ENCODE assay signal across 23 cellular contexts in the genomic region with DNA sequence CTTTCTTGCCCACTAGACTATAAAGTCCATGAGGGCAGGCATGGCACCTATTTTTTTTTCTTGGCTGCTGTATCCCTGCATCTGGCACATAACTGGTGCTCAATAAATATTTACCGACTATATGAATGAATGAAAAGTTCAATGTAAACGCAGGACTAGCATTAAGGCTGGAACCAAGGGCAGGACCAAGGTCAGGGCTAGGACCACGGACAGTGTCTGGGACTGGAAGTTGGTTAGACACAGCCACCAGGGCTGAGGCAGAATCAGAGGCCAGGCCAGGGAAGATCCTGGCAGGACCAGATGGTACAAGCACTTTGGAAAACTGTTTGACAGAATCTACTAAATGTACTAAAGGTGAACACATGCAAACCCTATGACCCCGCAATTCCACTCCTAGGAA. TPM values are rescaled to one million over a fixed set of nuclear protein-coding genes. Genes with fewer than 3 reads are reported as not detected.
DNase-seq lines count a peak whose midpoint lies in the region; ATAC-seq, FAIRE-seq and TF ChIP-seq lines count a peak whose summit lies in the region.
"Had no signal": no experiment of that assay in that cellular context is flagged by ENCODE, and none has a peak within 500 bp of the region (broad histone marks: within the 10 kb centered on the region; RNA-seq: fewer than 3 reads in every experiment).

No MANE protein-coding gene starts in this region.

- DNase-seq in ELR (ENCODE audit: low read depth) = peak; percentile 53
- no peak for DNase-seq in H1 (ENCODE audit: low read depth in 1 of 2, low spot score in 2 of 2)
- DNase-seq in iPS-NIHi7 (ENCODE audit: extremely low spot score) = no peak
- no peak for DNase-seq in stimulated activated CD4-positive, alpha-beta T cell treated with anti-CD3 and anti-CD28 coated beads, Interleukin-2, amount 100 ng/mL, for 24 hours
- DNase-seq: activated CD4-positive, alpha-beta T cell treated with anti-CD3 and anti-CD28 coated beads, Interleukin-2, amount 50 U/mL, for 4 hours; activated gamma-delta T cell; adrenal gland; naive thymus-derived CD4-positive, alpha-beta T cell; NCI-H1694 treated with DMSO at 0.1 percent for 48 hours; NCI-H748 treated with DMSO at 0.1 percent for 48 hours; PC-9; T-helper 17 cell; testis had no signal

- H2AK5ac ChIP-seq in H1 (ENCODE audit: low read depth, low read length) = no peak overlapping the region

- no peak overlapping the region for H2BK12ac ChIP-seq in H1 (ENCODE audit: low read depth, low read length)

- CTCF ChIA-PET in H1 (lab: Charles Lee; ENCODE audit: partially characterized antibody) = interaction anchor here (2.6 to 6.0 kb wide), 2 partner anchors 9 to 13 kb away, joined by 11 to 49 read pairs; no protein-coding TSS in a partner anchor

- H3K27me3 ChIP-seq in H1 (replicated peaks in 1 of 4; ENCODE audit: control insufficient read depth in 3 of 4, extremely low read depth in 1 of 4, insufficient read depth in 3 of 4, low read length in 3 of 4) (peaks cover 0 to 11% (median 4%) of the 10 kb centered on the region in 4 experiments; a peak in 5 of 7 replicates), subcutaneous abdominal adipose tissue (ENCODE audit: control insufficient read depth in 5 of 5, insufficient read depth in 4 of 5, low read length in 5 of 5) (peaks cover 2 to 28% (median 17%) of the 10 kb centered on the region in 5 donors)
- H3K27me3 ChIP-seq: adrenal gland, BLaER1, testis had no signal

- no peak overlapping the region for H3K14ac ChIP-seq in H1 (ENCODE audit: insufficient read length)

- H2BK5ac ChIP-seq in H1 (ENCODE audit: low read depth, low read length) = no peak overlapping the region

- no peak overlapping the region for H3K18ac ChIP-seq in H1 (ENCODE audit: extremely low read depth, low read length)

- no peak overlapping the region for H3K4me2 ChIP-seq in H1 (ENCODE audit: insufficient read depth in 1 of 2, low read depth in 2 of 2, low read length in 2 of 2)
- H3K4me2 ChIP-seq: BLaER1, PC-9 had no signal

- H4K20me1 ChIP-seq in H1 (replicated peaks in 1 of 2; ENCODE audit: control insufficient read depth in 1 of 2, insufficient read depth in 2 of 2, low read length in 2 of 2) = peaks cover 2 to 3% of the 10 kb centered on the region in 2 experiments
- H4K20me1 ChIP-seq: BLaER1 had no signal

- no peaks in the 10 kb centered on the region for H3K79me1 ChIP-seq in H1 (ENCODE audit: low read depth, low read length)

- no peaks in the 10 kb centered on the region for H3K79me2 ChIP-seq in H1 (ENCODE audit: control insufficient read depth in 1 of 2, insufficient read depth in 2 of 2, low read length in 2 of 2)

- FAIRE-seq in H1 (lab: Jason Lieb, UNC) = no peak
- FAIRE-seq: frontal cortex had no signal

- no peak overlapping the region for H2BK20ac ChIP-seq in H1 (ENCODE audit: low read length)

- H4K5ac ChIP-seq in H1 (ENCODE audit: insufficient read length, low read depth, low read length) = no peak overlapping the region

- H3K4me3 ChIP-seq in H1 (ENCODE audit: extremely low read depth in 1 of 4, insufficient read depth in 2 of 4, low read depth in 3 of 4, low read length in 4 of 4) (no peak overlapping the region), subcutaneous abdominal adipose tissue (ENCODE audit: low read depth in 1 of 5, low read length in 5 of 5) (peak overlapping the region in 1 of 5 donors; percentile 13)
- H3K4me3 ChIP-seq: adrenal gland, BLaER1, PC-9, testis had no signal

- no peak overlapping the region for H3K56ac ChIP-seq in H1 (replicated peaks; ENCODE audit: insufficient read length, low read depth, low read length)

- TF ChIP-seq EP300 in H1 (IDR thresholded peaks at IDR 0.05; ENCODE audit: borderline replicate concordance in 1 of 2, low read depth in 2 of 2, low read length in 2 of 2) = no peak

- 79% methylated on average over 4 of the region's 4 CpGs; no CpG with 5 or more reads in 1 of the 2 experiments for WGBS in H1 (ENCODE audit: extremely low coverage in 1 of 2, insufficient coverage in 1 of 2, insufficient read length in 1 of 2, insufficient replicate concordance in 2 of 2, low coverage in 1 of 2, low lambda C conversion rate in 2 of 2, missing lambda C conversion rate in 1 of 2), 2 experiments

- no peak for ATAC-seq in GM19351 (IDR thresholded peaks at IDR 0.05; ENCODE audit: unreplicated experiment)
- ATAC-seq: naive thymus-derived CD4-positive, alpha-beta T cell; sciatic nerve; T-helper 17 cell had no signal

- no peak overlapping the region for H3K23ac ChIP-seq in H1 (ENCODE audit: insufficient read length)

- TF ChIP-seq RAD21 in H1 (IDR thresholded peaks at IDR 0.05 in 1 of 2, conservative IDR thresholded peaks at IDR 0.05 in 1 of 2; ENCODE audit: low read depth in 2 of 2, low read length in 2 of 2) = no peak

- no peak overlapping the region for H4K91ac ChIP-seq in H1 (replicated peaks; ENCODE audit: insufficient read length, low read length)

- no peak overlapping the region for H2AFZ ChIP-seq in H1 (ENCODE audit: low read length)
- H2AFZ ChIP-seq: PC-9 had no signal

- POLR2A ChIA-PET in H1 (lab: Charles Lee; ENCODE audit: partially characterized antibody) = no interaction called here

- H2BK15ac ChIP-seq in H1 (ENCODE audit: low read length) = no peak overlapping the region

- no peak overlapping the region for H2BK120ac ChIP-seq in H1 (replicated peaks; ENCODE audit: low read depth, low read length)

- H3K4me1 ChIP-seq in H1 (replicated peaks in 1 of 4; ENCODE audit: control insufficient read depth in 3 of 4, insufficient read depth in 4 of 4, low read length in 3 of 4) (peaks cover 2 to 13% (median 7%) of the 10 kb centered on the region in 4 experiments), subcutaneous abdominal adipose tissue (ENCODE audit: control insufficient read depth in 5 of 5, insufficient read depth in 5 of 5, low read length in 5 of 5) (peaks cover 0 to 40% (median 32%) of the 10 kb centered on the region in 5 donors)
- H3K4me1 ChIP-seq: adrenal gland had no signal

- H3K9ac ChIP-seq in H1 (replicated peaks in 1 of 4; ENCODE audit: extremely low read depth in 1 of 4, low read depth in 3 of 4, low read length in 3 of 4) = no peak overlapping the region
- H3K9ac ChIP-seq in subcutaneous abdominal adipose tissue (ENCODE audit: low read length in 5 of 5) = no peak overlapping the region
- H3K9ac ChIP-seq: BLaER1 had no signal

- H3K23me2 ChIP-seq in H1 (ENCODE audit: low read depth, low read length) = 0 out of 2 replicates have a peak, but pooled peaks cover 2% of the 10 kb centered on the region

- H3K9me3 ChIP-seq in H1 (ENCODE audit: insufficient read depth in 2 of 2, low read depth in 1 of 2, low read length in 1 of 2) (no peaks in the 10 kb centered on the region), subcutaneous abdominal adipose tissue (ENCODE audit: control insufficient read depth in 5 of 5, low read length in 5 of 5) (no peaks in the 10 kb centered on the region)
- H3K9me3 ChIP-seq: adrenal gland, BLaER1, testis had no signal

- H3K4ac ChIP-seq in H1 (replicated peaks; ENCODE audit: insufficient read length, low read depth, low read length) = no peak overlapping the region

- H3K36me3 ChIP-seq in H1 (ENCODE audit: control insufficient read depth in 2 of 4, insufficient read depth in 4 of 4, low read length in 3 of 4) (no peaks in the 10 kb centered on the region), subcutaneous abdominal adipose tissue (ENCODE audit: control insufficient read depth in 5 of 5, insufficient read depth in 5 of 5, low read length in 5 of 5) (peaks cover 0 to 8% (median 0%) of the 10 kb centered on the region in 5 donors)
- H3K36me3 ChIP-seq: adrenal gland, BLaER1 had no signal

- no peak for TF ChIP-seq POLR2A in H1 (IDR thresholded peaks at IDR 0.05; ENCODE audit: control extremely low read depth in 1 of 2, low read depth in 2 of 2, low read length in 2 of 2)

- TF ChIP-seq CTCF in H1 (IDR thresholded peaks at IDR 0.05; ENCODE audit: control extremely low read depth in 1 of 3, insufficient read depth in 1 of 3, low read depth in 1 of 3, low read length in 3 of 3) = no peak

- H3K27ac ChIP-seq in H1 (ENCODE audit: low read depth, low read length) (no peak overlapping the region), subcutaneous abdominal adipose tissue (ENCODE audit: low read depth, low read length) (peak overlapping the region; percentile 24)
- H3K27ac ChIP-seq: BLaER1, epithelial cell of prostate, PC-9, testis had no signal

- H4K8ac ChIP-seq in H1 (ENCODE audit: extremely low read depth, insufficient read depth, low read length) = no peak overlapping the region

RNA-seq across cellular contexts. Expression of a gene that starts 3.7 kb away (rescaled TPM):
- 3.5 TPM for polyA plus RNA-seq in PFSK-1 (2012; ENCODE audit: insufficient read length, low read depth)
- total RNA-seq in H1 (2021; fragmentation: NEBNext Ultra II Directional; extraction: Animal tissue kit (Norgen Biotek cat#: 25700)) = 4.8 and 5.5 TPM in 2 replicates
- 3.1 and 6.5 TPM in 2 replicates for polyA plus RNA-seq in H1 (2011; rRNA removed)
- 3.8 TPM for polyA plus RNA-seq in H1 (2011; cell fraction: cytosol; rRNA removed)
- 19.4 TPM for polyA plus RNA-seq in H1 (2011; cell fraction: nucleus; rRNA removed)
- polyA plus RNA-seq in H1 (2012, experiment 1 of 2) = 2.7 to 5.3 TPM (median 4.8 TPM) in 4 replicates
- 2.0 TPM for polyA plus RNA-seq in H1 (2012, experiment 2 of 2)
- 2.0 TPM for polyA plus RNA-seq in H1 (2013, experiment 1 of 2)
- polyA plus RNA-seq in H1 (2013, experiment 2 of 2) = 2.4 TPM
- polyA minus RNA-seq in H1 (2011; rRNA and poly(A)+ RNA removed) = 2.6 and 3.6 TPM in 2 replicates
- polyA minus RNA-seq in H1 (2011; cell fraction: cytosol; rRNA and poly(A)+ RNA removed) = 5.5 TPM
- polyA minus RNA-seq in H1 (2011; cell fraction: nucleus; rRNA and poly(A)+ RNA removed) = 7.9 TPM

RNA-seq across cellular contexts. Expression of a gene that starts 22.6 kb away (rescaled TPM):
- 61.6 TPM for polyA plus RNA-seq in PFSK-1 (2012; ENCODE audit: insufficient read length, low read depth)
- 36.2 and 38.1 TPM in 2 replicates for total RNA-seq in H1 (2021; fragmentation: NEBNext Ultra II Directional; extraction: Animal tissue kit (Norgen Biotek cat#: 25700))
- 42.2 and 66.3 TPM in 2 replicates for polyA plus RNA-seq in H1 (2011; rRNA removed)
- 37.2 TPM for polyA plus RNA-seq in H1 (2011; cell fraction: cytosol; rRNA removed)
- 118 TPM for polyA plus RNA-seq in H1 (2011; cell fraction: nucleus; rRNA removed)
- 32.9 to 50.0 TPM (median 43.7 TPM) in 4 replicates for polyA plus RNA-seq in H1 (2012, experiment 1 of 2)
- polyA plus RNA-seq in H1 (2012, experiment 2 of 2) = 61.0 TPM
- polyA plus RNA-seq in H1 (2013, experiment 1 of 2) = 39.5 TPM
- polyA plus RNA-seq in H1 (2013, experiment 2 of 2) = 41.1 TPM
- polyA minus RNA-seq in H1 (2011; rRNA and poly(A)+ RNA removed) = 28.8 and 31.4 TPM in 2 replicates
- 20.3 TPM for polyA minus RNA-seq in H1 (2011; cell fraction: cytosol; rRNA and poly(A)+ RNA removed)
- polyA minus RNA-seq in H1 (2011; cell fraction: nucleus; rRNA and poly(A)+ RNA removed) = 41.5 TPM

RNA-seq across cellular contexts. Expression of a gene that starts 24.7 kb away (rescaled TPM):
- polyA plus RNA-seq in PFSK-1 (2012; ENCODE audit: insufficient read length, low read depth) = 8.8 TPM
- total RNA-seq in H1 (2021; fragmentation: NEBNext Ultra II Directional; extraction: Animal tissue kit (Norgen Biotek cat#: 25700)) = 9.4 and 10.9 TPM in 2 replicates
- polyA plus RNA-seq in H1 (2011; rRNA removed) = 5.4 and 5.8 TPM in 2 replicates
- polyA plus RNA-seq in H1 (2011; cell fraction: cytosol; rRNA removed) = 7.0 TPM
- 6.1 TPM for polyA plus RNA-seq in H1 (2011; cell fraction: nucleus; rRNA removed)
- polyA plus RNA-seq in H1 (2012, experiment 1 of 2) = 9.7 to 13.9 TPM (median 10.9 TPM) in 4 replicates
- 16.2 TPM for polyA plus RNA-seq in H1 (2012, experiment 2 of 2)
- 6.4 TPM for polyA plus RNA-seq in H1 (2013, experiment 1 of 2)
- polyA plus RNA-seq in H1 (2013, experiment 2 of 2) = 6.1 TPM
- 4.7 and 5.1 TPM in 2 replicates for polyA minus RNA-seq in H1 (2011; rRNA and poly(A)+ RNA removed)
- 3.7 TPM for polyA minus RNA-seq in H1 (2011; cell fraction: cytosol; rRNA and poly(A)+ RNA removed)
- 4.1 TPM for polyA minus RNA-seq in H1 (2011; cell fraction: nucleus; rRNA and poly(A)+ RNA removed)

RNA-seq across cellular contexts. Expression of a gene that starts 46.3 kb away (rescaled TPM):
- polyA plus RNA-seq in PFSK-1 (2012; ENCODE audit: insufficient read length, low read depth) = 0.69 TPM
- 2.8 TPM in 2 replicates for total RNA-seq in H1 (2021; fragmentation: NEBNext Ultra II Directional; extraction: Animal tissue kit (Norgen Biotek cat#: 25700))
- polyA plus RNA-seq in H1 (2011; rRNA removed) = 0.71 and 1.4 TPM in 2 replicates
- 0.45 TPM for polyA plus RNA-seq in H1 (2011; cell fraction: cytosol; rRNA removed)
- polyA plus RNA-seq in H1 (2011; cell fraction: nucleus; rRNA removed) = 1.8 TPM
- 1.9 to 2.8 TPM (median 2.2 TPM) in 4 replicates for polyA plus RNA-seq in H1 (2012, experiment 1 of 2)
- 2.5 TPM for polyA plus RNA-seq in H1 (2012, experiment 2 of 2)
- polyA plus RNA-seq in H1 (2013, experiment 1 of 2) = 5.9 TPM
- 5.7 TPM for polyA plus RNA-seq in H1 (2013, experiment 2 of 2)
- 0.13 and 0.49 TPM in 2 replicates for polyA minus RNA-seq in H1 (2011; rRNA and poly(A)+ RNA removed)
- 1.1 TPM for polyA minus RNA-seq in H1 (2011; cell fraction: cytosol; rRNA and poly(A)+ RNA removed)
- 0.20 TPM for polyA minus RNA-seq in H1 (2011; cell fraction: nucleus; rRNA and poly(A)+ RNA removed)
- total RNA-seq: Daoy, kidney epithelial cell had no signal
- polyA plus RNA-seq: IgD-negative memory B cell had no signal

RNA-seq across cellular contexts. Expression of a gene that starts 48.5 kb away (rescaled TPM):
- polyA plus RNA-seq in PFSK-1 (2012; ENCODE audit: insufficient read length, low read depth) = 20.2 TPM
- 24.1 and 27.9 TPM in 2 replicates for total RNA-seq in H1 (2021; fragmentation: NEBNext Ultra II Directional; extraction: Animal tissue kit (Norgen Biotek cat#: 25700))
- 39.0 and 39.5 TPM in 2 replicates for polyA plus RNA-seq in H1 (2011; rRNA removed)
- 34.9 TPM for polyA plus RNA-seq in H1 (2011; cell fraction: cytosol; rRNA removed)
- 69.6 TPM for polyA plus RNA-seq in H1 (2011; cell fraction: nucleus; rRNA removed)
- 24.2 to 36.4 TPM (median 28.5 TPM) in 4 replicates for polyA plus RNA-seq in H1 (2012, experiment 1 of 2)
- 31.7 TPM for polyA plus RNA-seq in H1 (2012, experiment 2 of 2)
- 36.6 TPM for polyA plus RNA-seq in H1 (2013, experiment 1 of 2)
- polyA plus RNA-seq in H1 (2013, experiment 2 of 2) = 34.6 TPM
- 18.9 and 51.4 TPM in 2 replicates for polyA minus RNA-seq in H1 (2011; rRNA and poly(A)+ RNA removed)
- polyA minus RNA-seq in H1 (2011; cell fraction: cytosol; rRNA and poly(A)+ RNA removed) = 10.9 TPM
- polyA minus RNA-seq in H1 (2011; cell fraction: nucleus; rRNA and poly(A)+ RNA removed) = 18.3 TPM
